In the genomic region with DNA sequence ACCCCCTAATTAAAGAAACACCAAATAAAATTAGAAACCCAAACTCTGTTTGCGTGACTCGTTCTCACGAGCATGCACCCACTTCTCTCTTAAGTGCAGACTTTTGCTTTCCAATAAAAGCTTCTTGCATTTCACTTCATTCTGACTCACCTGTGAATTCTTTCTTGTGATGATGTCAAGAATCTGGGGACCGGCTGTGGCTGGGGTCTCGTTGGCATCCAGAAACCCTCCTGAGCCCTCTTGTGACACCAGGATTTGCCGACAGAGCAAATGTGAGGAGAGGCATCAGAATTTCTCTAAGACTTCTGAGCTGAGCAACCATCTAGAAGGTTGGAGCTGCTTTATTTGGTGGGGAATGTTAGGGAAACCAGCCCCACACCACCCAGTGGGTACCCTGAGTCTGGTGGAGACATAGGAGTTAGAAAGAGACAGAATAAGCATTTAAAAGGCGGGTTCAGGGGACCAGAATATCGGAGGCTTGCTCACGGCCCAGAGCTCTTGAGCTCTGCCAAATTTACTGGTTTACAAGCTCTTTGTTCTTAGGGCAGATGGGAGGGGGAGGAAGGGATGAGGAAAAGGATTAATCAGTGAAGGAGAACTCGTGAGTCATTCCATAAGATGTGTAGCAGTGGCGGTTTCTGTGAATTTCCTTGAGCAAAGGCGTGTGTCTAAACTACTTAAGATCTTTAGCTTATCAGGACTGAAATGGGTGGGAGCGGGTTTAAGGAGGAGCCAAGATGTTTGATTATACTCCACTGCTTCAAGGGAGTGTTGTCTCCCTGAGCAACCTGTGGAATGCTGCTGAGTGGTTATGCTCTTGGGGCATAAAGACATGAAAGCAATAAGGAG, we compare ENCODE assay signal across 12 cellular contexts. TPM values are rescaled to one million over a fixed set of nuclear protein-coding genes. Genes with fewer than 3 reads are reported as not detected.
A peak's percentile ranks its signal among the peaks of the same experiment; 100 is the strongest.
DNase-seq lines count a peak whose midpoint lies in the region; ATAC-seq and TF ChIP-seq lines count a peak whose summit lies in the region.
"Had no signal": no experiment of that assay in that cellular context is flagged by ENCODE, and none has a peak within 500 bp of the region (broad histone marks: within the 10 kb centered on the region; RNA-seq: fewer than 3 reads in every experiment).

No MANE protein-coding gene starts in this region.

- no peaks in the 10 kb centered on the region for H4K20me1 ChIP-seq in Karpas-422 (ENCODE audit: insufficient read depth, low read depth, low read length)

- CTCF ChIA-PET in Caco-2 (lab: Charles Lee): no interaction called here

- peaks cover 5% of the 10 kb centered on the region for H3K36me3 Mint-ChIP-seq in Caco-2 (ENCODE audit: insufficient read depth, unreplicated experiment)

- H3K4me3 Mint-ChIP-seq in Caco-2 (ENCODE audit: unreplicated experiment): peak overlapping the region; percentile 40

- peak overlapping the region; percentile 79 for H3K27ac Mint-ChIP-seq in Caco-2 (ENCODE audit: unreplicated experiment)

- H3K4me1 Mint-ChIP-seq in Caco-2 (ENCODE audit: low read depth, unreplicated experiment): peaks cover 5% of the 10 kb centered on the region

- no peaks in the 10 kb centered on the region for H3K79me2 ChIP-seq in Karpas-422 (ENCODE audit: low read length)

- H3K9me3 Mint-ChIP-seq in Caco-2 (ENCODE audit: unreplicated experiment): no peaks in the 10 kb centered on the region

- DNase-seq in Caco-2 (peak; percentile 27 to 74), MG63 (peak; percentile 59), ecto neural progenitor cell (ENCODE audit: low spot score) (peak; percentile 63), Karpas-422 (no peak)
- no peak for DNase-seq in effector CD4-positive, alpha-beta T cell
- DNase-seq: adrenal gland, BE2C, NCI-H2081 treated with DMSO at 0.1 percent for 48 hours had no signal

- H3K27me3 Mint-ChIP-seq in Caco-2 (ENCODE audit: insufficient read depth, unreplicated experiment): no peaks in the 10 kb centered on the region

- H3K27ac ChIP-seq in mucosa of rectum (ENCODE audit: low read depth in 2 of 2, low read length in 2 of 2) (peak overlapping the region; percentile 95 to 97), Karpas-422 (ENCODE audit: low read length) (no peak overlapping the region)
- H3K27ac ChIP-seq: adrenal gland had no signal

- BruUV-seq in Caco-2 (replicated peaks; lab: Mats Ljungman, UMichigan): no TSS peak

- H3K27me3 ChIP-seq in Caco-2 (replicated peaks; ENCODE audit: control insufficient read depth, insufficient read depth, low read length) (no peaks in the 10 kb centered on the region), MG63 (no peaks in the 10 kb centered on the region), mucosa of rectum (ENCODE audit: control insufficient read depth in 2 of 2, insufficient read depth in 2 of 2, low read length in 2 of 2) (no peaks in the 10 kb centered on the region), Karpas-422 (ENCODE audit: low read length) (no peaks in the 10 kb centered on the region)
- H3K27me3 ChIP-seq: BE2C had no signal

- no peak overlapping the region for H3K4me2 ChIP-seq in Karpas-422 (ENCODE audit: low read depth, low read length, poor library complexity, severe bottlenecking)

- H3K9me2 ChIP-seq in Karpas-422 (replicated peaks; ENCODE audit: insufficient read depth, low read length): no peaks in the 10 kb centered on the region

- POLR2A ChIA-PET in Caco-2 (lab: Charles Lee): interaction anchor here (0.6 kb wide), 1 partner anchor 16 kb away, joined by 3 read pairs; no protein-coding TSS in a partner anchor

- H3K4me1 ChIP-seq in Caco-2: peaks cover 21% of the 10 kb centered on the region
- peaks cover 20 to 44% of the 10 kb centered on the region in 2 donors for H3K4me1 ChIP-seq in mucosa of rectum (ENCODE audit: control insufficient read depth in 2 of 2, insufficient read depth in 2 of 2, low read length in 2 of 2)
- peaks cover 7% of the 10 kb centered on the region for H3K4me1 ChIP-seq in Karpas-422 (ENCODE audit: low read length)
- H3K4me1 ChIP-seq: adrenal gland, BE2C had no signal

- intact Hi-C loops in Caco-2 (cut with micrococcal nuclease; ENCODE audit: unreplicated experiment): loop anchor here (2.0 kb wide), 1 partner anchor 17 kb away; no protein-coding TSS in a partner anchor

- no peaks in the 10 kb centered on the region for H3K36me3 ChIP-seq in Caco-2 (ENCODE audit: control insufficient read depth, insufficient read depth, low read length)
- H3K36me3 ChIP-seq in MG63: no peaks in the 10 kb centered on the region
- H3K36me3 ChIP-seq in mucosa of rectum (ENCODE audit: control insufficient read depth in 2 of 2, insufficient read depth in 2 of 2, low read length in 2 of 2): no peaks in the 10 kb centered on the region
- no peaks in the 10 kb centered on the region for H3K36me3 ChIP-seq in Karpas-422 (ENCODE audit: insufficient read depth, low read length)
- H3K36me3 ChIP-seq: adrenal gland, BE2C had no signal

- H3K4me3 ChIP-seq in Caco-2 (ENCODE audit: low read depth, low read length) (no peak overlapping the region), MG63 (no peak overlapping the region), mucosa of rectum (ENCODE audit: low read length in 2 of 2) (peak overlapping the region; percentile 59 to 69), Karpas-422 (ENCODE audit: low read length) (no peak overlapping the region)
- H3K4me3 ChIP-seq: adrenal gland, GM12878 had no signal

- no peak overlapping the region for H2AFZ ChIP-seq in Karpas-422 (ENCODE audit: low read length)

- TF ChIP-seq CTCF in Caco-2 (IDR thresholded peaks at IDR 0.05; ENCODE audit: insufficient read depth in 1 of 2, low read depth in 1 of 2, low read length in 1 of 2, severe bottlenecking in 1 of 2, unreplicated experiment in 1 of 2): no peak

- H3K9ac ChIP-seq in mucosa of rectum (ENCODE audit: low read depth in 1 of 2, low read length in 2 of 2): peak overlapping the region; percentile 83 to 84
- no peak overlapping the region for H3K9ac ChIP-seq in Karpas-422 (ENCODE audit: low read length)

- H3K9me3 ChIP-seq in Caco-2: no peaks in the 10 kb centered on the region
- peaks cover 21% of the 10 kb centered on the region for H3K9me3 ChIP-seq in MG63
- peaks cover 0 to 2% of the 10 kb centered on the region in 2 donors for H3K9me3 ChIP-seq in mucosa of rectum (ENCODE audit: control insufficient read depth in 2 of 2, low read length in 2 of 2)
- H3K9me3 ChIP-seq in Karpas-422 (ENCODE audit: low read length): no peaks in the 10 kb centered on the region
- H3K9me3 ChIP-seq: adrenal gland, BE2C had no signal

- ATAC-seq in HG03342 (IDR thresholded peaks at IDR 0.05; ENCODE audit: unreplicated experiment) (no peak), HG03442 (IDR thresholded peaks at IDR 0.05; ENCODE audit: unreplicated experiment) (no peak)
- ATAC-seq: GM12878 had no signal

RNA-seq across cellular contexts. Expression of gene TMC5, which starts 24.2 kb away (rescaled TPM):
- 1.5 and 2.3 TPM in 2 replicates for total RNA-seq in Caco-2 (2022)
- total RNA-seq in MG63 (2014; rRNA removed; shearing (Covaris generic); ENCODE audit: low replicate concordance): not detected in 2 replicates
- total RNA-seq in Karpas-422 (2014; rRNA removed; shearing (Covaris generic); ENCODE audit: low replicate concordance): not detected in 2 replicates
- total RNA-seq: GM12878 had no signal

Comparison
In these comparisons a context has a peak if more than half of its experiments do, and no peak if none do; other contexts are left out.
1. DNase-seq: peak in Caco-2 (2 of 2), MG63 (single experiment) and ecto neural progenitor cell (single experiment); none in Karpas-422 (single experiment) and effector CD4-positive, alpha-beta T cell (single experiment).
2. H3K4me3 ChIP-seq: peak in mucosa of rectum (2 of 2); none in Caco-2 (single experiment), MG63 (single experiment) and Karpas-422 (single experiment).